ENCODE assay signal across 1 cellular context in the genomic region with DNA sequence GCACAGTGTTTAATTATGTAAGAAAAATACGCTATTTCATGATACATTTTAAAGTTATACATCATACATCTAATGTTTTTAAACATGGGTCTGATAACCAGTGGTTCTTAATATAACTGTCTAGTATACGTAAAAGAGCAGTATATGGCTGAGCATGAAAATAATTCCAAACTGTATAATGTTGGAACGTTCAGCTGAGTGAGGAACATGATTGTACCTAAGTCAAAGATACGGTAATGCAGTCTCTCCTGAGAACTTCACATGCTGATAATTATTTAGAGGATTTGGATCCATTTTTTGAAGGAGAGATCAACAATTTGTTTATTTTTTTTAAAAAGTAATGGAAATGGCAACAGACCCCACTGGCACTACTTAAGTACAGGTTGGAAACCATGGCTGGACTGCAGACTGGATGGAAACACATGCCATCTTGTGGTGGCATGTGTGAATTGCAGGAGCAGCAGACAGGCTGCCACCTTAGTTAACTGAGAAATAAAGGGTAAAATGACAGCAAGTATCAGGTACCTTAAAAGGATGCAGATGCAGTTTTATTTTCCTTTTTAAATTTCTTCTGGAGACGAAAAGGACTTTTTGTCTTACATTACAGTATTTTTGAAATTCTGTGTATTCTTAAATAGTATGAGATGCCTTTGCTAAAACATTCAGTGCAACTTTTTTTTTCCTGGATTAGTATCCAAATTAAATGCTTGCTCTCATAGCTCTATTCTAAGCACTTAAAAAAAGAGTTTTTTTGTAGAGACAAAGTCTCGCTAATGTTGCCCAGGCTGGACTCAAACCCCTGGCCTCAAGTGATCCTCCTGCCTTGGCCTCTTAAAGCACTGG.
TF ChIP-seq lines count a peak whose summit lies in the region.

No MANE protein-coding gene starts in this region.

TF ChIP-seq in HEK293, 187 proteins besides CTCF, POLR2A, EP300 and RAD21 (continued from another document):
- TF ChIP-seq MYNN (tag by site-specific recombination; IDR thresholded peaks at IDR 0.05; ENCODE audit: borderline replicate concordance) (no peak), ZNF324 (tag by site-specific recombination; IDR thresholded peaks at IDR 0.05) (0 out of 2 replicates have a peak, but pooled peaks have one; percentile 34), SCRT2 (tag by site-specific recombination; IDR thresholded peaks at IDR 0.05) (0 out of 2 replicates have a peak, but pooled peaks have one; percentile 25), ZNF707 (tag by site-specific recombination; IDR thresholded peaks at IDR 0.05) (no peak), ZNF626 (tag by site-specific recombination; IDR thresholded peaks at IDR 0.05) (0 out of 2 replicates have a peak, but pooled peaks have one; percentile 44), ZNF837 (tag by site-specific recombination; IDR thresholded peaks at IDR 0.05) (no peak), ZNF133 (tag by site-specific recombination; IDR thresholded peaks at IDR 0.05) (no peak), ZNF660 (tag by site-specific recombination; IDR thresholded peaks at IDR 0.05) (peak; percentile 72; the same call in 1 of the 2 replicates), ZBTB20 (tag by site-specific recombination; IDR thresholded peaks at IDR 0.05) (no peak), EGR2 (tag by site-specific recombination; IDR thresholded peaks at IDR 0.05; ENCODE audit: low read depth) (no peak), BCL11B (tag by site-specific recombination; IDR thresholded peaks at IDR 0.05; ENCODE audit: low read depth) (no peak), ZNF830 (tag by site-specific recombination; IDR thresholded peaks at IDR 0.05; ENCODE audit: low read depth) (no peak), ZNF544 (tag by site-specific recombination; IDR thresholded peaks at IDR 0.05) (no peak), ZNF776 (tag by site-specific recombination; IDR thresholded peaks at IDR 0.05; ENCODE audit: borderline replicate concordance) (no peak), ZNF561 (tag by site-specific recombination; IDR thresholded peaks at IDR 0.05; ENCODE audit: borderline replicate concordance) (no peak), SP7 (tag by site-specific recombination; IDR thresholded peaks at IDR 0.05) (no peak), MZF1 (tag by site-specific recombination; IDR thresholded peaks at IDR 0.05; ENCODE audit: borderline replicate concordance) (0 out of 2 replicates have a peak, but pooled peaks have one; percentile 20), ZFP41 (tag by site-specific recombination; IDR thresholded peaks at IDR 0.05; ENCODE audit: borderline replicate concordance) (no peak), ZNF664 (tag by site-specific recombination; IDR thresholded peaks at IDR 0.05) (no peak), ZNF623 (tag by site-specific recombination; IDR thresholded peaks at IDR 0.05) (no peak), ZNF302 (tag by site-specific recombination; IDR thresholded peaks at IDR 0.05; ENCODE audit: low read depth) (no peak), SP2 (tag by site-specific recombination; IDR thresholded peaks at IDR 0.05) (no peak), ZNF558 (tag by site-specific recombination; IDR thresholded peaks at IDR 0.05) (no peak), HOXC10 (CRISPR knock-in tag; IDR thresholded peaks at IDR 0.05) (no peak), OSR2 (tag by site-specific recombination; IDR thresholded peaks at IDR 0.05) (no peak), ZNF600 (tag by site-specific recombination; IDR thresholded peaks at IDR 0.05) (no peak), ZNF274 (IDR thresholded peaks at IDR 0.05; ENCODE audit: low read length) (no peak), ZNF274 (tag by site-specific recombination; IDR thresholded peaks at IDR 0.05; ENCODE audit: borderline replicate concordance) (no peak), KLF7 (tag by site-specific recombination; IDR thresholded peaks at IDR 0.05; ENCODE audit: borderline replicate concordance) (no peak), ZNF341 (tag by site-specific recombination; IDR thresholded peaks at IDR 0.05; ENCODE audit: low read depth) (no peak), ZNF768 (tag by site-specific recombination; IDR thresholded peaks at IDR 0.05) (no peak), ZNF777 (tag by site-specific recombination; IDR thresholded peaks at IDR 0.05; ENCODE audit: borderline replicate concordance) (no peak)
- TF ChIP-seq, protein P1, sequence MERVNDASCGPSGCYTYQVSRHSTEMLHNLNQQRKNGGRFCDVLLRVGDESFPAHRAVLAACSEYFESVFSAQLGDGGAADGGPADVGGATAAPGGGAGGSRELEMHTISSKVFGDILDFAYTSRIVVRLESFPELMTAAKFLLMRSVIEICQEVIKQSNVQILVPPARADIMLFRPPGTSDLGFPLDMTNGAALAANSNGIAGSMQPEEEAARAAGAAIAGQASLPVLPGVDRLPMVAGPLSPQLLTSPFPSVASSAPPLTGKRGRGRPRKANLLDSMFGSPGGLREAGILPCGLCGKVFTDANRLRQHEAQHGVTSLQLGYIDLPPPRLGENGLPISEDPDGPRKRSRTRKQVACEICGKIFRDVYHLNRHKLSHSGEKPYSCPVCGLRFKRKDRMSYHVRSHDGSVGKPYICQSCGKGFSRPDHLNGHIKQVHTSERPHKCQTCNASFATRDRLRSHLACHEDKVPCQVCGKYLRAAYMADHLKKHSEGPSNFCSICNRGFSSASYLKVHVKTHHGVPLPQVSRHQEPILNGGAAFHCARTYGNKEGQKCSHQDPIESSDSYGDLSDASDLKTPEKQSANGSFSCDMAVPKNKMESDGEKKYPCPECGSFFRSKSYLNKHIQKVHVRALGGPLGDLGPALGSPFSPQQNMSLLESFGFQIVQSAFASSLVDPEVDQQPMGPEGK (tag by site-specific recombination; IDR thresholded peaks at IDR 0.05) = no peak
- TF ChIP-seq, protein P2, sequence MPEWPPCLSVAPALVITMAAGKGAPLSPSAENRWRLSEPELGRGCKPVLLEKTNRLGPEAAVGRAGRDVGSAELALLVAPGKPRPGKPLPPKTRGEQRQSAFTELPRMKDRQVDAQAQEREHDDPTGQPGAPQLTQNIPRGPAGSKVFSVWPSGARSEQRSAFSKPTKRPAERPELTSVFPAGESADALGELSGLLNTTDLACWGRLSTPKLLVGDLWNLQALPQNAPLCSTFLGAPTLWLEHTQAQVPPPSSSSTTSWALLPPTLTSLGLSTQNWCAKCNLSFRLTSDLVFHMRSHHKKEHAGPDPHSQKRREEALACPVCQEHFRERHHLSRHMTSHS (tag by site-specific recombination; IDR thresholded peaks at IDR 0.05) = no peak
- TF ChIP-seq, protein P3, sequence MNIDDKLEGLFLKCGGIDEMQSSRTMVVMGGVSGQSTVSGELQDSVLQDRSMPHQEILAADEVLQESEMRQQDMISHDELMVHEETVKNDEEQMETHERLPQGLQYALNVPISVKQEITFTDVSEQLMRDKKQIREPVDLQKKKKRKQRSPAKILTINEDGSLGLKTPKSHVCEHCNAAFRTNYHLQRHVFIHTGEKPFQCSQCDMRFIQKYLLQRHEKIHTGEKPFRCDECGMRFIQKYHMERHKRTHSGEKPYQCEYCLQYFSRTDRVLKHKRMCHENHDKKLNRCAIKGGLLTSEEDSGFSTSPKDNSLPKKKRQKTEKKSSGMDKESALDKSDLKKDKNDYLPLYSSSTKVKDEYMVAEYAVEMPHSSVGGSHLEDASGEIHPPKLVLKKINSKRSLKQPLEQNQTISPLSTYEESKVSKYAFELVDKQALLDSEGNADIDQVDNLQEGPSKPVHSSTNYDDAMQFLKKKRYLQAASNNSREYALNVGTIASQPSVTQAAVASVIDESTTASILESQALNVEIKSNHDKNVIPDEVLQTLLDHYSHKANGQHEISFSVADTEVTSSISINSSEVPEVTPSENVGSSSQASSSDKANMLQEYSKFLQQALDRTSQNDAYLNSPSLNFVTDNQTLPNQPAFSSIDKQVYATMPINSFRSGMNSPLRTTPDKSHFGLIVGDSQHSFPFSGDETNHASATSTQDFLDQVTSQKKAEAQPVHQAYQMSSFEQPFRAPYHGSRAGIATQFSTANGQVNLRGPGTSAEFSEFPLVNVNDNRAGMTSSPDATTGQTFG (tag by site-specific recombination; IDR thresholded peaks at IDR 0.05; ENCODE audit: borderline replicate concordance) = no peak
- TF ChIP-seq, protein P4, sequence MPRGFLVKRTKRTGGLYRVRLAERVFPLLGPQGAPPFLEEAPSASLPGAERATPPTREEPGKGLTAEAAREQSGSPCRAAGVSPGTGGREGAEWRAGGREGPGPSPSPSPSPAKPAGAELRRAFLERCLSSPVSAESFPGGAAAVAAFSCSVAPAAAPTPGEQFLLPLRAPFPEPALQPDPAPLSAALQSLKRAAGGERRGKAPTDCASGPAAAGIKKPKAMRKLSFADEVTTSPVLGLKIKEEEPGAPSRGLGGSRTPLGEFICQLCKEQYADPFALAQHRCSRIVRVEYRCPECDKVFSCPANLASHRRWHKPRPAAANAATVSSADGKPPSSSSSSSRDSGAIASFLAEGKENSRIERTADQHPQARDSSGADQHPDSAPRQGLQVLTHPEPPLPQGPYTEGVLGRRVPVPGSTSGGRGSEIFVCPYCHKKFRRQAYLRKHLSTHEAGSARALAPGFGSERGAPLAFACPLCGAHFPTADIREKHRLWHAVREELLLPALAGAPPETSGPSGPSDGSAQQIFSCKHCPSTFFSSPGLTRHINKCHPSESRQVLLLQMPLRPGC (tag by site-specific recombination; IDR thresholded peaks at IDR 0.05) = no peak
- TF ChIP-seq, protein P5, sequence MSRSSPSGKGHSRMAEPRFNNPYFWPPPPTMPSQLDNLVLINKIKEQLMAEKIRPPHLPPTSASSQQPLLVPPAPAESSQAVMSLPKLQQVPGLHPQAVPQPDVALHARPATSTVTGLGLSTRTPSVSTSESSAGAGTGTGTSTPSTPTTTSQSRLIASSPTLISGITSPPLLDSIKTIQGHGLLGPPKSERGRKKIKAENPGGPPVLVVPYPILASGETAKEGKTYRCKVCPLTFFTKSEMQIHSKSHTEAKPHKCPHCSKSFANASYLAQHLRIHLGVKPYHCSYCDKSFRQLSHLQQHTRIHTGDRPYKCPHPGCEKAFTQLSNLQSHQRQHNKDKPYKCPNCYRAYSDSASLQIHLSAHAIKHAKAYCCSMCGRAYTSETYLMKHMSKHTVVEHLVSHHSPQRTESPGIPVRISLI (tag by site-specific recombination; IDR thresholded peaks at IDR 0.05) = 0 out of 2 replicates have a peak, but pooled peaks have one; percentile 40
- TF ChIP-seq, protein P6, sequence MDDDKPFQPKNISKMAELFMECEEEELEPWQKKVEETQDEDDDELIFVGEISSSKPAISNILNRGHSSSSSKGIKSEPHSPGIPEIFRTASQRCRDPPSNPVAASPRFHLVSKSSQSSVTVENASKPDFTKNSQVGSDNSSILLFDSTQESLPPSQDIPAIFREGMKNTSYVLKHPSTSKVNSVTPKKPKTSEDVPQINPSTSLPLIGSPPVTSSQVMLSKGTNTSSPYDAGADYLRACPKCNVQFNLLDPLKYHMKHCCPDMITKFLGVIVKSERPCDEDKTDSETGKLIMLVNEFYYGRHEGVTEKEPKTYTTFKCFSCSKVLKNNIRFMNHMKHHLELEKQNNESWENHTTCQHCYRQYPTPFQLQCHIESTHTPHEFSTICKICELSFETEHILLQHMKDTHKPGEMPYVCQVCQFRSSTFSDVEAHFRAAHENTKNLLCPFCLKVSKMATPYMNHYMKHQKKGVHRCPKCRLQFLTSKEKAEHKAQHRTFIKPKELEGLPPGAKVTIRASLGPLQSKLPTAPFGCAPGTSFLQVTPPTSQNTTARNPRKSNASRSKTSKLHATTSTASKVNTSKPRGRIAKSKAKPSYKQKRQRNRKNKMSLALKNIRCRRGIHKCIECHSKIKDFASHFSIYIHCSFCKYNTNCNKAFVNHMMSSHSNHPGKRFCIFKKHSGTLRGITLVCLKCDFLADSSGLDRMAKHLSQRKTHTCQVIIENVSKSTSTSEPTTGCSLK (tag by site-specific recombination; IDR thresholded peaks at IDR 0.05) = no peak
- TF ChIP-seq, protein P7, sequence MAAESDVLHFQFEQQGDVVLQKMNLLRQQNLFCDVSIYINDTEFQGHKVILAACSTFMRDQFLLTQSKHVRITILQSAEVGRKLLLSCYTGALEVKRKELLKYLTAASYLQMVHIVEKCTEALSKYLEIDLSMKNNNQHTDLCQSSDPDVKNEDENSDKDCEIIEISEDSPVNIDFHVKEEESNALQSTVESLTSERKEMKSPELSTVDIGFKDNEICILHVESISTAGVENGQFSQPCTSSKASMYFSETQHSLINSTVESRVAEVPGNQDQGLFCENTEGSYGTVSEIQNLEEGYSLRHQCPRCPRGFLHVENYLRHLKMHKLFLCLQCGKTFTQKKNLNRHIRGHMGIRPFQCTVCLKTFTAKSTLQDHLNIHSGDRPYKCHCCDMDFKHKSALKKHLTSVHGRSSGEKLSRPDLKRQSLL (tag by site-specific recombination; IDR thresholded peaks at IDR 0.05) = no peak
